ENCODE assay signal across 1 cellular context in genomic region chr1:156726549-156727226, GRCh38.
TF ChIP-seq lines count a peak whose summit lies in the region.

No MANE protein-coding gene starts in this region.

TF ChIP-seq in K562, 482 proteins besides CTCF, POLR2A, EP300 and RAD21 (continued from another document and continues in another):
- TF ChIP-seq TFAP4 (CRISPR knock-in tag; IDR thresholded peaks at IDR 0.05; ENCODE audit: borderline replicate concordance) (no peak), KLF1 (tag; IDR thresholded peaks at IDR 0.05) (no peak), FOXA1 (IDR thresholded peaks at IDR 0.05; ENCODE audit: borderline replicate concordance) (no peak), E2F8 (IDR thresholded peaks at IDR 0.05; ENCODE audit: low read depth, partially characterized antibody) (no peak), PHF20 (IDR thresholded peaks at IDR 0.05; ENCODE audit: partially characterized antibody) (no peak), BACH1 (tag; IDR thresholded peaks at IDR 0.05) (no peak), MLLT1 (IDR thresholded peaks at IDR 0.05) (peak in 1 of 2 experiments; percentile 46; a peak in 1 of 4 replicates), ELK1 (CRISPR knock-in tag; IDR thresholded peaks at IDR 0.05) (no peak), ZNF121 (CRISPR knock-in tag; conservative IDR thresholded peaks at IDR 0.05) (no peak), SRF (CRISPR knock-in tag; IDR thresholded peaks at IDR 0.05) (0 out of 4 replicates have a peak, but pooled peaks of 1 of the 2 experiments have one; percentile 33), PCBP1 (IDR thresholded peaks at IDR 0.05; ENCODE audit: low read depth, low read length, poor library complexity, severe bottlenecking) (no peak), SRSF3 (IDR thresholded peaks at IDR 0.05; ENCODE audit: insufficient read depth, low read length) (no peak), CEBPZ (IDR thresholded peaks at IDR 0.05; ENCODE audit: borderline replicate concordance, low read depth, low read length) (no peak), TSC22D4 (tag; IDR thresholded peaks at IDR 0.05) (no peak), SAFB (IDR thresholded peaks at IDR 0.05; ENCODE audit: borderline replicate concordance, low read depth, low read length) (no peak), TFAM (CRISPR knock-in tag; conservative IDR thresholded peaks at IDR 0.05) (no peak), RREB1 (CRISPR knock-in tag; IDR thresholded peaks at IDR 0.05) (peak; percentile 20; the same call in 1 of the 2 replicates), ZBTB43 (CRISPR knock-in tag; IDR thresholded peaks at IDR 0.05) (0 out of 2 replicates have a peak, but pooled peaks have one; percentile 22), KDM1A (IDR thresholded peaks at IDR 0.05) (peak in 1 of 2 experiments; percentile 8; a peak in 1 of 4 replicates), ZSCAN29 (IDR thresholded peaks at IDR 0.05) (no peak), POU5F1 (IDR thresholded peaks at IDR 0.05; ENCODE audit: borderline replicate concordance, low read depth, low read length, partially characterized antibody) (no peak), NRF1 (conservative IDR thresholded peaks at IDR 0.05 in 1 of 2, IDR thresholded peaks at IDR 0.05 in 1 of 2) (no peak), CCAR2 (IDR thresholded peaks at IDR 0.05; ENCODE audit: low read depth, low read length) (no peak), ARNT (IDR thresholded peaks at IDR 0.05) (peak in 1 of 2 experiments; percentile 17; a peak in 1 of 4 replicates), SMARCE1 (IDR thresholded peaks at IDR 0.05) (no peak), BCOR (IDR thresholded peaks at IDR 0.05) (no peak), ESRRA (IDR thresholded peaks at IDR 0.05; ENCODE audit: borderline replicate concordance, low read depth) (no peak), SNRNP70 (optimal IDR thresholded peaks at IDR 0.05; ENCODE audit: low read depth, low read length) (no peak), REST (CRISPR knock-in tag; IDR thresholded peaks at IDR 0.05; ENCODE audit: low read depth) (no peak), ZNF707 (CRISPR knock-in tag; conservative IDR thresholded peaks at IDR 0.05) (no peak), LEF1 (IDR thresholded peaks at IDR 0.05) (no peak), DNMT1 (IDR thresholded peaks at IDR 0.05) (no peak), GTF2F1 (IDR thresholded peaks at IDR 0.05; ENCODE audit: low read depth, low read length) (no peak), UBTF (IDR thresholded peaks at IDR 0.05; ENCODE audit: borderline replicate concordance in 1 of 2, low read depth in 2 of 2, low read length in 2 of 2) (no peak), SNIP1 (IDR thresholded peaks at IDR 0.05; ENCODE audit: low read depth) (no peak), NCOA6 (IDR thresholded peaks at IDR 0.05) (no peak)
